20 cellular contexts compared by ENCODE assay signal in the genomic region with DNA sequence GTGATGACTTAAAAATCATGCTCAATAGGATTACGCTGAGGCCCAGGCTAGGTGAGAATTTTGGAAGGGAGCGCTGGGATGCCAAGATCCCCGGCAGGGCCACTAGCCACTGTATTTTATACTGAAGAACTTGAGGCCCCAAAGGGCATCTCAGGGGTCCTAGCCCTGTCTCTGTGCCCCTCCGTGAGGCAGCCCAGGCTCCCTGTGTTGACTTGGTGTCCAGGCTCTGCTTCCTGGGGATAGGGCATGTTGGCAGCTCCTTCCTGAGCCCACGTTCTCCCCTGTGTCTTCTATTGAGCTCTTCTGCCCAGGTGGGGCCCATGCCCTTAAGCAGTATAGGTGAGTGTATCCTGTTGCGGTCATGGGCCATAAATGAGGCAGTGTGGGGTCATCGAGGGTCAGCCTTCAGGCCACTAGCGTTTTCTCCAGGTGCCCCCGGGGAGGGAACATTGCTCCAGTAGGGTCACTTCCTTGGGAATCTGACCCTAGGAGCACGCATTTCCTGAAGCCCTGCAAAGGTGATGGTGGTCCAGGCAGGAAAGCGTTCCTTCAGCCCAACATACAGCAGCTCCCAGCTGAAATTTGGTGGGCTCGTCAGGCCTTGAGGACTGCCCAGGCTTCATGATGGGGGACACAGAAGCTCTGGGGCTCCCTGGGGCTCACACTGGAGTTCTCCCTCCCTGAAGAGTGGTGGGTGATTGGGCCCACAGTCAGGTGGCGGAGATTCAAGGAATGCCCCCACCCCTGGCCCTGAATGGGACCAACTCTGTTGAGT.
DNase-seq lines count a peak whose midpoint lies in the region; ATAC-seq lines count a peak whose summit lies in the region.
"Had no signal": no experiment of that assay in that cellular context is flagged by ENCODE, and none has a peak within 500 bp of the region (broad histone marks: within the 10 kb centered on the region; RNA-seq: fewer than 3 reads in every experiment).

No MANE protein-coding gene starts in this region.

- ATAC-seq in HG03175 (IDR thresholded peaks at IDR 0.05; ENCODE audit: unreplicated experiment), result no peak
- ATAC-seq: activated naive CD8-positive, alpha-beta T cell treated with anti-CD3 and anti-CD28 coated beads, Interleukin-2, amount 50 U/mL, for 24 hours; effector memory CD8-positive, alpha-beta T cell; esophagus mucosa had no signal

- intact Hi-C loops in posterior vena cava (cut with DNase I), result no loop called here

- DNase-seq in activated CD4-positive, CD25-positive, alpha-beta regulatory T cell treated with anti-CD3 and anti-CD28 coated beads, Interleukin-2, amount 50 U/mL, for 72 hours, result peak; percentile 12
- DNase-seq in activated CD4-positive, CD25-positive, alpha-beta regulatory T cell (lab: John Stamatoyannopoulos, UW), result no peak
- DNase-seq in H7, result peak; percentile 19
- peak; percentile 14 for DNase-seq in ecto neural progenitor cell (ENCODE audit: low spot score)
- peak; percentile 38 for DNase-seq in posterior vena cava (ENCODE audit: low spot score)
- no peak for DNase-seq in DMS53 (lab: John Stamatoyannopoulos, UW)
- no peak for DNase-seq in SKM-1 (lab: John Stamatoyannopoulos, UW; ENCODE audit: unreplicated experiment)
- DNase-seq: activated CD4-positive, alpha-beta T cell treated with anti-CD3 and anti-CD28 coated beads for 48 hours; activated naive CD8-positive, alpha-beta T cell treated with anti-CD3 and anti-CD28 coated beads, Interleukin-2, amount 50 U/mL, for 24 hours; effector memory CD8-positive, alpha-beta T cell; foreskin melanocyte; GOT3; Karpas-422; NCI-H1694 treated with DMSO at 0.1 percent for 48 hours; NCI-H526 treated with DMSO at 0.1 percent for 48 hours; SK-N-SH; T-helper 2 cell; trophoblast cell had no signal

- H3K36me3 ChIP-seq in H7 (replicated peaks; ENCODE audit: control insufficient read depth, insufficient read depth, low read length), result no peaks in the 10 kb centered on the region

- no peak overlapping the region for H3K4me3 ChIP-seq in H7 (ENCODE audit: insufficient read depth, low read depth, low read length)

- no peaks in the 10 kb centered on the region for H3K27me3 ChIP-seq in H7 (ENCODE audit: control insufficient read depth, insufficient read depth, low read length)

Comparison
In these comparisons a context has a peak if more than half of its experiments do, and no peak if none do; other contexts are left out.
1. DNase-seq: peak in activated CD4-positive, CD25-positive, alpha-beta regulatory T cell treated with anti-CD3 and anti-CD28 coated beads, Interleukin-2, amount 50 U/mL, for 72 hours (single experiment), H7 (single experiment), ecto neural progenitor cell (single experiment) and posterior vena cava (single experiment); none in activated CD4-positive, CD25-positive, alpha-beta regulatory T cell (0 of 4), DMS53 (single experiment) and SKM-1 (single experiment).